ENCODE assay signal across 14 cellular contexts in the genomic region with DNA sequence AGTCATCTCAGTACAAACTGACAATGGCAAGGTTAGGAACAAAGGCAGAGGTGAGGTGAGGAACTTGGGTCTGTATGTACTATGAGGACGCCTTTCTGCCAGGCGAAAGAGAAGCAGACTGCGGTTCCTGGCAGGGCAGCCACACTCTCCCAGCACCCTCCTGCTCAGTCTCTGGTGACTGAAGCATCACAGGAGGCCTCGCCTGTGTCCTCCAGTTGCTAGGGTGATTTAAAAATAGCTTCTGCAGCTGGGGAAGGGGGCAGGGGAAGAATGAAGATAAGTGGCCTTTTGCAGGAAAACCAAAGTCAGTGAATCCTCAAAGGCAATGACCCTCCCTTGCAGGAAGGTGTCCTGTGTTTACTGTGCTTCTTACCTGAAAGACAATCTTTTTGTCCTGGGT.
DNase-seq lines count a peak whose midpoint lies in the region; ATAC-seq and TF ChIP-seq lines count a peak whose summit lies in the region.
"Had no signal": no experiment of that assay in that cellular context is flagged by ENCODE, and none has a peak within 500 bp of the region (broad histone marks: within the 10 kb centered on the region; RNA-seq: fewer than 3 reads in every experiment).

No MANE protein-coding gene starts in this region.

- H3K79me2 ChIP-seq in mesendoderm (ENCODE audit: control insufficient read depth, insufficient read depth, low read length): no peaks in the 10 kb centered on the region
- no peaks in the 10 kb centered on the region for H3K79me2 ChIP-seq in GM23248 (ENCODE audit: insufficient read depth)

- H2BK15ac ChIP-seq in mesendoderm (replicated peaks; ENCODE audit: low read depth): no peak overlapping the region

- no peak overlapping the region for H3K18ac ChIP-seq in mesendoderm (ENCODE audit: low read length)

- peaks cover 17 to 62% (median 49%) of the 10 kb centered on the region in 10 experiments for H3K4me1 ChIP-seq in BLaER1 treated with 17β-estradiol and CSF1 and Interleukin-3, amounts not matched to agents 10 nM and 100 nM
- H3K4me1 ChIP-seq in mesendoderm (ENCODE audit: control insufficient read depth, low read depth, low read length): no peaks in the 10 kb centered on the region
- no peaks in the 10 kb centered on the region for H3K4me1 ChIP-seq in upper lobe of left lung
- H3K4me1 ChIP-seq in GM23248 (ENCODE audit: insufficient read depth): peaks cover 15% of the 10 kb centered on the region

- peak overlapping the region in 3 of 10 experiments; percentile 5 to 8 (median 6); a peak in 3 of 20 replicates for H3K4me3 ChIP-seq in BLaER1 treated with 17β-estradiol and CSF1 and Interleukin-3, amounts not matched to agents 10 nM and 100 nM
- no peak overlapping the region for H3K4me3 ChIP-seq in choroid plexus epithelial cell (ENCODE audit: low read depth, low read length)
- H3K4me3 ChIP-seq in mesendoderm (ENCODE audit: low read length): no peak overlapping the region
- no peak overlapping the region for H3K4me3 ChIP-seq in upper lobe of left lung
- H3K4me3 ChIP-seq in GM23248: no peak overlapping the region

- no peak overlapping the region for H4K8ac ChIP-seq in mesendoderm (ENCODE audit: low read depth, low read length)

- H3K27me3 ChIP-seq in BLaER1 treated with 17β-estradiol and CSF1 and Interleukin-3, amounts not matched to agents 10 nM and 100 nM: no peaks in the 10 kb centered on the region
- H3K27me3 ChIP-seq in mesendoderm (ENCODE audit: insufficient read depth, low read length, poor library complexity) (no peaks in the 10 kb centered on the region), upper lobe of left lung (no peaks in the 10 kb centered on the region), GM23248 (replicated peaks; ENCODE audit: insufficient read depth) (no peaks in the 10 kb centered on the region)

- TF ChIP-seq EP300 in upper lobe of left lung (IDR thresholded peaks at IDR 0.05): no peak

- H2AK5ac ChIP-seq in mesendoderm (ENCODE audit: low read length): no peak overlapping the region

- H3K9ac ChIP-seq in BLaER1 treated with 17β-estradiol and CSF1 and Interleukin-3, amounts not matched to agents 10 nM and 100 nM: peak overlapping the region in 6 of 11 experiments; percentile 19 to 66 (median 58); a peak in 9 of 22 replicates
- no peak overlapping the region for H3K9ac ChIP-seq in mesendoderm (ENCODE audit: low read length)
- H3K9ac ChIP-seq in GM23248: no peak overlapping the region

- no peaks in the 10 kb centered on the region for H4K20me1 ChIP-seq in BLaER1 treated with 17β-estradiol and CSF1 and Interleukin-3, amounts not matched to agents 10 nM and 100 nM
- H4K20me1 ChIP-seq in GM23248 (ENCODE audit: insufficient read depth): no peaks in the 10 kb centered on the region

- no peaks in the 10 kb centered on the region for H3K9me3 ChIP-seq in BLaER1 treated with 17β-estradiol and CSF1 and Interleukin-3, amounts not matched to agents 10 nM and 100 nM (replicated peaks in 1 of 11)
- H3K9me3 ChIP-seq in upper lobe of left lung (no peaks in the 10 kb centered on the region), GM23248 (ENCODE audit: low read depth) (no peaks in the 10 kb centered on the region)

- peak overlapping the region; percentile 22 to 92 (median 75) for H3K4me2 ChIP-seq in BLaER1 treated with 17β-estradiol and CSF1 and Interleukin-3, amounts not matched to agents 10 nM and 100 nM
- no peak overlapping the region for H3K4me2 ChIP-seq in mesendoderm (ENCODE audit: low read length)
- H3K4me2 ChIP-seq in GM23248 (ENCODE audit: unreplicated experiment): no peak overlapping the region

- no peak overlapping the region for H2BK120ac ChIP-seq in mesendoderm (ENCODE audit: low read depth, low read length)

- H3K4ac ChIP-seq in mesendoderm (ENCODE audit: low read depth, low read length): no peak overlapping the region

- peak; percentile 73 for DNase-seq in NCI-H2107 (lab: John Stamatoyannopoulos, UW)
- peak; percentile 64 for DNase-seq in choroid plexus epithelial cell (ENCODE audit: low read depth)
- peak; percentile 42 for DNase-seq in mesendoderm
- no peak for DNase-seq in GM19238 (ENCODE audit: insufficient read length, low spot score)
- no peak for DNase-seq in upper lobe of left lung
- no peak for DNase-seq in activated gamma-delta T cell treated with Interleukin-2 at 50 U/mL for 16 hours
- DNase-seq in GM23248: no peak
- DNase-seq: activated CD4-positive, CD25-positive, alpha-beta regulatory T cell treated with anti-CD3 and anti-CD28 coated beads, Interleukin-2, amount 50 U/mL, for 72 hours; activated T-cell treated with anti-CD3 and anti-CD28 coated beads, Interleukin-2, amount 50 U/mL, for 4 hours; H7; mammary epithelial cell; NCI-H187 treated with DMSO at 0.1 percent for 48 hours; stimulated activated CD4-positive, alpha-beta T cell treated with anti-CD3 and anti-CD28 coated beads, Interleukin-15, amount 100 ng/mL, for 24 hours had no signal

- no peaks in the 10 kb centered on the region for H3K79me1 ChIP-seq in mesendoderm (ENCODE audit: low read length)

- H3K56ac ChIP-seq in mesendoderm (ENCODE audit: low read length): no peak overlapping the region

- no CpG with 5 or more reads among the region's 4 CpGs for WGBS in mesendoderm (ENCODE audit: extremely low coverage, insufficient coverage, low lambda C conversion rate)
- 50 to 79% methylated on average over 4 of the region's 4 CpGs for WGBS in upper lobe of left lung, 2 donors
- 67 to 82% methylated on average over 4 of the region's 4 CpGs for WGBS in GM23248 (ENCODE audit: low coverage in 1 of 2, low lambda C conversion rate in 2 of 2, missing lambda C conversion rate in 2 of 2), 2 experiments

- H3K23ac ChIP-seq in mesendoderm (ENCODE audit: low read length): no peak overlapping the region

- TF ChIP-seq CTCF in choroid plexus epithelial cell (conservative IDR thresholded peaks at IDR 0.05; ENCODE audit: low read depth, low read length) (no peak), upper lobe of left lung (IDR thresholded peaks at IDR 0.05) (no peak)

- H3F3A ChIP-seq in GM23248 (ENCODE audit: insufficient read depth): peaks cover 18% of the 10 kb centered on the region

- no peak for TF ChIP-seq POLR2A in upper lobe of left lung (IDR thresholded peaks at IDR 0.05)

- H3K27ac ChIP-seq in BLaER1 treated with 17β-estradiol and CSF1 and Interleukin-3, amounts not matched to agents 10 nM and 100 nM: peak overlapping the region in 7 of 11 experiments; percentile 6 to 72 (median 51); a peak in 12 of 22 replicates
- H3K27ac ChIP-seq in mesendoderm (ENCODE audit: low read depth, low read length) (no peak overlapping the region), upper lobe of left lung (no peak overlapping the region), GM23248 (no peak overlapping the region)

- H3K36me3 ChIP-seq in BLaER1 treated with 17β-estradiol and CSF1 and Interleukin-3, amounts not matched to agents 10 nM and 100 nM: no peaks in the 10 kb centered on the region
- H3K36me3 ChIP-seq in mesendoderm (ENCODE audit: control insufficient read depth, insufficient read depth, low read length) (no peaks in the 10 kb centered on the region), upper lobe of left lung (no peaks in the 10 kb centered on the region), GM23248 (ENCODE audit: low read depth) (no peaks in the 10 kb centered on the region)

- ATAC-seq in upper lobe of left lung (ENCODE audit: low FRiP score in 2 of 2): no peak
- ATAC-seq: activated T-cell treated with anti-CD3 and anti-CD28 coated beads, Interleukin-2, amount 50 U/mL, for 4 hours had no signal

- H4K5ac ChIP-seq in mesendoderm (ENCODE audit: low read length): no peak overlapping the region

- no peak overlapping the region for H2BK5ac ChIP-seq in mesendoderm (ENCODE audit: low read length)

- H2AFZ ChIP-seq in GM23248: no peak overlapping the region

- in situ Hi-C loops in GM23248 (cut with MboI): no loop called here

- no peaks in the 10 kb centered on the region for H3K9me2 ChIP-seq in GM23248 (ENCODE audit: insufficient read depth)

Comparison
In these comparisons a context has a peak if more than half of its experiments do, and no peak if none do; other contexts are left out.
1. H3K27ac ChIP-seq: peak in BLaER1 treated with 17β-estradiol and CSF1 and Interleukin-3, amounts not matched to agents 10 nM and 100 nM (7 of 11); none in mesendoderm (single experiment), upper lobe of left lung (0 of 4) and GM23248 (single experiment).
2. H3K4me2 ChIP-seq: peak in BLaER1 treated with 17β-estradiol and CSF1 and Interleukin-3, amounts not matched to agents 10 nM and 100 nM (11 of 11); none in mesendoderm (single experiment) and GM23248 (single experiment).
3. H3K9ac ChIP-seq: peak in BLaER1 treated with 17β-estradiol and CSF1 and Interleukin-3, amounts not matched to agents 10 nM and 100 nM (6 of 11); none in mesendoderm (single experiment) and GM23248 (single experiment).
4. DNase-seq: peak in NCI-H2107 (single experiment), choroid plexus epithelial cell (single experiment) and mesendoderm (single experiment); none in GM19238 (single experiment), upper lobe of left lung (0 of 2), activated gamma-delta T cell treated with Interleukin-2 at 50 U/mL for 16 hours (single experiment) and GM23248 (single experiment).